17 cellular contexts compared by ENCODE assay signal in genomic region chr7:67209256-67209655, GRCh38.
DNase-seq lines count a peak whose midpoint lies in the region; TF ChIP-seq lines count a peak whose summit lies in the region.
"Had no signal": no experiment of that assay in that cellular context is flagged by ENCODE, and none has a peak within 500 bp of the region (broad histone marks: within the 10 kb centered on the region; RNA-seq: fewer than 3 reads in every experiment).

No MANE protein-coding gene starts in this region.

- H3K9me3 ChIP-seq in mammary epithelial cell (replicated peaks; ENCODE audit: insufficient read depth, low read length), result no peaks in the 10 kb centered on the region
- H3K9me3 ChIP-seq in testis, result no peaks in the 10 kb centered on the region
- H3K9me3 ChIP-seq in mesenchymal stem cell (ENCODE audit: control insufficient read depth, low read length), result no peaks in the 10 kb centered on the region
- H3K9me3 ChIP-seq: A549, Caco-2 had no signal

- peaks cover 9% of the 10 kb centered on the region for H3K9me3 Mint-ChIP-seq in MCF 10A (ENCODE audit: unreplicated experiment)

- dilution Hi-C loops in mammary epithelial cell (cut with HindIII; ENCODE audit: low sequenced_read_pairs), result no loop called here

- TF ChIP-seq CTCF in MCF 10A (IDR thresholded peaks at IDR 0.05; ENCODE audit: unreplicated experiment) (no peak), mammary epithelial cell (conservative IDR thresholded peaks at IDR 0.05 in 1 of 2, IDR thresholded peaks at IDR 0.05 in 1 of 2; ENCODE audit: extremely low read depth in 1 of 2, insufficient read depth in 1 of 2, low read depth in 1 of 2, low read length in 2 of 2) (no peak), testis (IDR thresholded peaks at IDR 0.05) (no peak)

- H3K9ac ChIP-seq in mammary epithelial cell (ENCODE audit: insufficient read depth, low read length) (no peak overlapping the region), mesenchymal stem cell (ENCODE audit: low read length) (no peak overlapping the region)
- H3K9ac ChIP-seq: BLaER1 treated with 17β-estradiol and CSF1 and Interleukin-3, amounts not matched to agents 10 nM and 100 nM had no signal

- intact Hi-C loops in MCF 10A (cut with micrococcal nuclease), result no loop called here
- intact Hi-C loops in mammary epithelial cell (cut with micrococcal nuclease), result no loop called here
- intact Hi-C loops in testis (cut with DNase I; ENCODE audit: low total_unique reads), result no loop called here
- intact Hi-C loops in head of caudate nucleus (cut with DNase I), result no loop called here

- H2BK120ac ChIP-seq in mesenchymal stem cell (ENCODE audit: low read depth, low read length), result no peak overlapping the region

- H3K23ac ChIP-seq in mesenchymal stem cell (ENCODE audit: low read length in 2 of 2), result no peak overlapping the region

- H3K4me2 ChIP-seq in mammary epithelial cell (ENCODE audit: insufficient read depth, low read depth, low read length) (no peak overlapping the region), mesenchymal stem cell (ENCODE audit: low read length, poor library complexity, severe bottlenecking) (no peak overlapping the region)
- H3K4me2 ChIP-seq: A549; BLaER1 treated with 17β-estradiol and CSF1 and Interleukin-3, amounts not matched to agents 10 nM and 100 nM had no signal

- no peaks in the 10 kb centered on the region for H3K36me3 Mint-ChIP-seq in MCF 10A (ENCODE audit: insufficient read depth, unreplicated experiment)

- H4K8ac ChIP-seq in mesenchymal stem cell (ENCODE audit: low read length), result no peak overlapping the region

- DNase-seq in MCF 10A (ENCODE audit: unreplicated experiment) (no peak), mammary epithelial cell (no peak), testis (peak; percentile 43), head of caudate nucleus (no peak), mesenchymal stem cell (no peak)
- DNase-seq: AML-193; Caco-2; Calu3; CD4-positive, alpha-beta T cell; CD8-positive, alpha-beta T cell; DMS79 treated with DMSO at 0.1 percent for 48 hours; GF-D8 had no signal

- no peaks in the 10 kb centered on the region for H3K79me1 ChIP-seq in mesenchymal stem cell (replicated peaks; ENCODE audit: low read length, poor library complexity, severe bottlenecking)

- H3K79me2 ChIP-seq in mammary epithelial cell (ENCODE audit: insufficient read depth, low read length), result no peaks in the 10 kb centered on the region

- H3K4me1 ChIP-seq in mammary epithelial cell (ENCODE audit: insufficient read depth, low read length) (no peaks in the 10 kb centered on the region), testis (peaks cover 6% of the 10 kb centered on the region), mesenchymal stem cell (ENCODE audit: control insufficient read depth, insufficient read depth, low read depth, low read length) (no peaks in the 10 kb centered on the region)
- H3K4me1 ChIP-seq: A549, Caco-2 had no signal

- no peak overlapping the region for H3K18ac ChIP-seq in mesenchymal stem cell (ENCODE audit: low read depth in 1 of 2, low read length in 2 of 2)

- H3K4me3 ChIP-seq in mammary epithelial cell (replicated peaks in 1 of 3; ENCODE audit: insufficient read depth in 1 of 3, low read depth in 2 of 3, low read length in 3 of 3) (no peak overlapping the region), testis (no peak overlapping the region), mesenchymal stem cell (ENCODE audit: insufficient read depth in 1 of 2, low read depth in 1 of 2, low read length in 2 of 2) (no peak overlapping the region)
- H3K4me3 ChIP-seq: A549; BLaER1 treated with 17β-estradiol and CSF1 and Interleukin-3, amounts not matched to agents 10 nM and 100 nM had no signal

- H2AK5ac ChIP-seq in mesenchymal stem cell (ENCODE audit: low read length, severe bottlenecking), result no peak overlapping the region

- H3K4ac ChIP-seq in mesenchymal stem cell (ENCODE audit: low read depth in 1 of 2, low read length in 2 of 2), result no peak overlapping the region

- in situ Hi-C loops in mammary epithelial cell (cut with MboI; ENCODE audit: low sequenced_read_pairs in 2 of 2), result no loop called here

- peak overlapping the region; percentile 32 for H3K27ac Mint-ChIP-seq in MCF 10A (ENCODE audit: low read depth, unreplicated experiment)
- H3K27ac Mint-ChIP-seq: B cell; CD4-positive, alpha-beta T cell had no signal

- WGBS in mammary epithelial cell (ENCODE audit: low coverage, missing lambda C conversion rate), result 97% methylated on average over 4 of the region's 4 CpGs
- 53 to 77% methylated on average over 4 of the region's 4 CpGs for WGBS in testis, 2 donors
- 90% methylated on average over 2 of the region's 4 CpGs for WGBS in mesenchymal stem cell

- H2BK5ac ChIP-seq in mesenchymal stem cell (ENCODE audit: low read depth, low read length, poor library complexity, severe bottlenecking), result no peak overlapping the region

- H3K14ac ChIP-seq in mesenchymal stem cell (ENCODE audit: low read length in 2 of 2), result no peak overlapping the region

- no peak overlapping the region for H2BK12ac ChIP-seq in mesenchymal stem cell (ENCODE audit: low read length in 2 of 2)

- H3K4me3 Mint-ChIP-seq in MCF 10A (ENCODE audit: unreplicated experiment), result no peak overlapping the region
- H3K4me3 Mint-ChIP-seq: B cell; CD4-positive, alpha-beta T cell; CD8-positive, alpha-beta T cell had no signal

- POLR2A ChIA-PET in MCF 10A (lab: Yijun Ruan, JAX), result no interaction called here

- H4K91ac ChIP-seq in mesenchymal stem cell (ENCODE audit: low read length), result no peak overlapping the region

- H2BK15ac ChIP-seq in mesenchymal stem cell (ENCODE audit: low read depth, poor library complexity, severe bottlenecking), result no peak overlapping the region

- no peak overlapping the region for H2AFZ ChIP-seq in mammary epithelial cell (ENCODE audit: low read depth, low read length)
- H2AFZ ChIP-seq in mesenchymal stem cell (ENCODE audit: low read depth, low read length), result no peak overlapping the region

- H3K36me3 ChIP-seq in mammary epithelial cell (ENCODE audit: insufficient read depth, low read length) (no peaks in the 10 kb centered on the region), testis (ENCODE audit: low read depth, missing control alignments) (no peaks in the 10 kb centered on the region), mesenchymal stem cell (ENCODE audit: control insufficient read depth in 1 of 2, insufficient read depth in 2 of 2, low read depth in 1 of 2, low read length in 2 of 2) (peaks cover 0 to 8% of the 10 kb centered on the region in 2 experiments)

- no peaks in the 10 kb centered on the region for H4K20me1 ChIP-seq in mammary epithelial cell (ENCODE audit: insufficient read depth, low read length)
- H4K20me1 ChIP-seq: BLaER1 treated with 17β-estradiol and CSF1 and Interleukin-3, amounts not matched to agents 10 nM and 100 nM had no signal

- no peaks in the 10 kb centered on the region for H3K4me1 Mint-ChIP-seq in MCF 10A (ENCODE audit: insufficient read depth, unreplicated experiment)

- H3K27me3 Mint-ChIP-seq in MCF 10A (ENCODE audit: insufficient read depth, unreplicated experiment), result no peaks in the 10 kb centered on the region
- H3K27me3 Mint-ChIP-seq: B cell; CD4-positive, alpha-beta T cell had no signal

- BruUV-seq in MCF 10A (replicated peaks; lab: Mats Ljungman, UMichigan), result no TSS peak
- BruUV-seq in mammary epithelial cell (replicated peaks; lab: Mats Ljungman, UMichigan), result no TSS peak

- CTCF ChIA-PET in MCF 10A (lab: Yijun Ruan, JAX) (no interaction called here), mammary epithelial cell (lab: Charles Lee; ENCODE audit: low non-redundant PET) (no interaction called here)

- H3K27me3 ChIP-seq in mammary epithelial cell (ENCODE audit: insufficient read depth, low read length) (no peaks in the 10 kb centered on the region), testis (no peaks in the 10 kb centered on the region), mesenchymal stem cell (ENCODE audit: control insufficient read depth in 1 of 2, insufficient read depth in 1 of 2, low read length in 2 of 2) (no peaks in the 10 kb centered on the region)
- H3K27me3 ChIP-seq: BLaER1 treated with 17β-estradiol and CSF1 and Interleukin-3, amounts not matched to agents 10 nM and 100 nM had no signal

- H3K27ac ChIP-seq in mammary epithelial cell (ENCODE audit: insufficient read depth, low read depth, low read length), result no peak overlapping the region
- H3K27ac ChIP-seq in testis, result no peak overlapping the region
- no peak overlapping the region for H3K27ac ChIP-seq in mesenchymal stem cell (ENCODE audit: low read length, poor library complexity, severe bottlenecking)
- H3K27ac ChIP-seq: 22Rv1; A549; BLaER1 treated with 17β-estradiol and CSF1 and Interleukin-3, amounts not matched to agents 10 nM and 100 nM; C4-2B had no signal

- no peak for TF ChIP-seq POLR2A in testis (IDR thresholded peaks at IDR 0.05)
